Comparison of ENCODE assay signal across 14 cellular contexts in genomic region chr2:217995741-217996141, GRCh38. TPM values are rescaled to one million over a fixed set of nuclear protein-coding genes. Genes with fewer than 3 reads are reported as not detected.
A peak's percentile ranks its signal among the peaks of the same experiment; 100 is the strongest.
DNase-seq lines count a peak whose midpoint lies in the region; ATAC-seq and TF ChIP-seq lines count a peak whose summit lies in the region.
"Had no signal": no experiment of that assay in that cellular context is flagged by ENCODE, and none has a peak within 500 bp of the region (broad histone marks: within the 10 kb centered on the region; RNA-seq: fewer than 3 reads in every experiment).

No MANE protein-coding gene starts in this region.

- DNase-seq in BJ (ENCODE audit: low read depth) (no peak), heart left ventricle (peak in 2 of 5 donors; percentile 68 to 77), sciatic nerve (ENCODE audit: low spot score) (peak; percentile 75), progenitor cell of endocrine pancreas (ENCODE audit: low spot score, unreplicated experiment) (no peak)
- no peak for DNase-seq in effector memory CD8-positive, alpha-beta T cell
- DNase-seq: activated CD4-positive, CD25-positive, alpha-beta regulatory T cell treated with anti-CD3 and anti-CD28 coated beads, Interleukin-2, amount 50 U/mL, for 72 hours; activated naive CD4-positive, alpha-beta T cell; CD8-positive, alpha-beta memory T cell; naive thymus-derived CD8-positive, alpha-beta T cell; SIG-M5; stimulated activated CD4-positive, alpha-beta T cell treated with anti-CD3 and anti-CD28 coated beads, Interleukin-2, amount 100 ng/mL, for 48 hours had no signal

- WGBS in heart left ventricle, 4 donors = 23 to 33% (median 28%) methylated on average over 7 of the region's 7 CpGs

- ATAC-seq in SK-N-SH treated with all-trans-retinoic acid at 6 μM for 48 hours (peak; percentile 40), heart left ventricle (peak; percentile 22 to 69 (median 58)), sciatic nerve (peak; percentile 76), HG02840 (IDR thresholded peaks at IDR 0.05; ENCODE audit: low FRiP score, unreplicated experiment) (no peak), HG02588 (IDR thresholded peaks at IDR 0.05; ENCODE audit: unreplicated experiment) (no peak)
- ATAC-seq in effector memory CD8-positive, alpha-beta T cell (replicated peaks) = no peak
- ATAC-seq: naive thymus-derived CD8-positive, alpha-beta T cell had no signal

- peaks cover 0 to 54% (median 21%) of the 10 kb centered on the region in 12 donors for H3K4me1 ChIP-seq in heart left ventricle

- H3K27me3 ChIP-seq in BJ (ENCODE audit: control insufficient read depth, insufficient read depth, low read length) (no peaks in the 10 kb centered on the region), heart left ventricle (no peaks in the 10 kb centered on the region)

- 0 out of 2 replicates have a peak, but pooled peaks have one; percentile 3 for TF ChIP-seq CTCF in BJ (IDR thresholded peaks at IDR 0.05; ENCODE audit: insufficient read depth, low read depth, low read length)
- TF ChIP-seq CTCF in heart left ventricle (IDR thresholded peaks at IDR 0.05) = no peak
- no peak for TF ChIP-seq CTCF in progenitor cell of endocrine pancreas (IDR thresholded peaks at IDR 0.05; ENCODE audit: unreplicated experiment)

- CTCF ChIA-PET in BJ (lab: Yijun Ruan, JAX) = interaction anchor here (1.1 to 4.3 kb wide), 10 partner anchors 9 to 210 kb away, joined by 3 to 36 read pairs (median 6); no protein-coding TSS in a partner anchor

- no peak overlapping the region for H3K4me3 ChIP-seq in BJ (ENCODE audit: low read depth, low read length)
- H3K4me3 ChIP-seq in heart left ventricle = no peak overlapping the region

- H3K27ac Mint-ChIP-seq in effector memory CD8-positive, alpha-beta T cell = no peak overlapping the region
- H3K27ac Mint-ChIP-seq in progenitor cell of endocrine pancreas = no peak overlapping the region

- H3K9me3 Mint-ChIP-seq in effector memory CD8-positive, alpha-beta T cell = no peaks in the 10 kb centered on the region
- H3K9me3 Mint-ChIP-seq in progenitor cell of endocrine pancreas (ENCODE audit: low read depth) = no peaks in the 10 kb centered on the region
- H3K9me3 Mint-ChIP-seq: CD8-positive, alpha-beta memory T cell; naive thymus-derived CD8-positive, alpha-beta T cell had no signal

- H3K4me1 Mint-ChIP-seq in effector memory CD8-positive, alpha-beta T cell (ENCODE audit: low read depth in 2 of 2) = no peaks in the 10 kb centered on the region
- peaks cover 6% of the 10 kb centered on the region for H3K4me1 Mint-ChIP-seq in progenitor cell of endocrine pancreas (ENCODE audit: low read depth)
- H3K4me1 Mint-ChIP-seq: CD8-positive, alpha-beta memory T cell had no signal

- H3K4me3 Mint-ChIP-seq in effector memory CD8-positive, alpha-beta T cell = no peak overlapping the region
- no peak overlapping the region for H3K4me3 Mint-ChIP-seq in progenitor cell of endocrine pancreas (ENCODE audit: low read depth)
- H3K4me3 Mint-ChIP-seq: CD8-positive, alpha-beta memory T cell; naive thymus-derived CD8-positive, alpha-beta T cell had no signal

- TF ChIP-seq POLR2A in heart left ventricle (IDR thresholded peaks at IDR 0.05) = no peak

- H3K36me3 Mint-ChIP-seq in effector memory CD8-positive, alpha-beta T cell (ENCODE audit: insufficient read depth) = no peaks in the 10 kb centered on the region
- no peaks in the 10 kb centered on the region for H3K36me3 Mint-ChIP-seq in progenitor cell of endocrine pancreas (ENCODE audit: insufficient read depth)
- H3K36me3 Mint-ChIP-seq: CD8-positive, alpha-beta memory T cell; naive thymus-derived CD8-positive, alpha-beta T cell had no signal

- peaks cover 8% of the 10 kb centered on the region for H3K36me3 ChIP-seq in BJ (ENCODE audit: control insufficient read depth, insufficient read depth, low read length)
- no peaks in the 10 kb centered on the region for H3K36me3 ChIP-seq in heart left ventricle

- intact Hi-C loops in heart left ventricle (cut with DNase I) (loop anchor here in 7 of 10 donors (2.0 to 5.0 kb wide), 3 partner anchors 37 to 211 kb away; no protein-coding TSS in a partner anchor), sciatic nerve (cut with DNase I) (no loop called here)

- POLR2A ChIA-PET in BJ (lab: Charles Lee) = no interaction called here

- H3K27ac ChIP-seq in heart left ventricle = peak overlapping the region in 8 of 12 donors; percentile 14 to 75 (median 48)

- peaks cover 32 to 58% of the 10 kb centered on the region in 2 donors for H3K27me3 Mint-ChIP-seq in effector memory CD8-positive, alpha-beta T cell
- H3K27me3 Mint-ChIP-seq in progenitor cell of endocrine pancreas = peaks cover 36% of the 10 kb centered on the region

- H3K9me3 ChIP-seq in heart left ventricle = no peaks in the 10 kb centered on the region

TF ChIP-seq in SK-N-SH treated with all-trans-retinoic acid at 6 μM for 48 hours, 23 proteins besides CTCF, POLR2A, EP300 and RAD21 (continues in another document):
- no peak for TF ChIP-seq POU6F1 (CRISPR knock-in tag; IDR thresholded peaks at IDR 0.05; ENCODE audit: borderline replicate concordance, low read depth)
- no peak for TF ChIP-seq ZNF565 (CRISPR knock-in tag; conservative IDR thresholded peaks at IDR 0.05; ENCODE audit: low read depth)
- TF ChIP-seq ESRRG (CRISPR knock-in tag; IDR thresholded peaks at IDR 0.05) = no peak
- no peak for TF ChIP-seq ARNTL (CRISPR knock-in tag; IDR thresholded peaks at IDR 0.05; ENCODE audit: borderline replicate concordance, low read depth)
- no peak for TF ChIP-seq ZNF8 (CRISPR knock-in tag; IDR thresholded peaks at IDR 0.05)
- no peak for TF ChIP-seq TCF4 (CRISPR knock-in tag; IDR thresholded peaks at IDR 0.05; ENCODE audit: borderline replicate concordance)
- TF ChIP-seq RARB (CRISPR knock-in tag; IDR thresholded peaks at IDR 0.05) = no peak
- TF ChIP-seq SNAI2 (CRISPR knock-in tag; IDR thresholded peaks at IDR 0.05) = no peak
- no peak for TF ChIP-seq ZFP30 (CRISPR knock-in tag; IDR thresholded peaks at IDR 0.05)
- no peak for TF ChIP-seq PATZ1 (CRISPR knock-in tag; IDR thresholded peaks at IDR 0.05; ENCODE audit: borderline replicate concordance)
- no peak for TF ChIP-seq PPARA (CRISPR knock-in tag; IDR thresholded peaks at IDR 0.05; ENCODE audit: borderline replicate concordance)
- no peak for TF ChIP-seq ZNF70 (CRISPR knock-in tag; IDR thresholded peaks at IDR 0.05)
- TF ChIP-seq ISL1 (CRISPR knock-in tag; IDR thresholded peaks at IDR 0.05) = no peak
- no peak for TF ChIP-seq BACH2 (CRISPR knock-in tag; IDR thresholded peaks at IDR 0.05; ENCODE audit: borderline replicate concordance)
- TF ChIP-seq OSR1 (CRISPR knock-in tag; IDR thresholded peaks at IDR 0.05) = no peak
- no peak for TF ChIP-seq CSRNP3 (CRISPR knock-in tag; IDR thresholded peaks at IDR 0.05)
- TF ChIP-seq ZC3H10 (CRISPR knock-in tag; IDR thresholded peaks at IDR 0.05) = no peak
- no peak for TF ChIP-seq TOX (CRISPR knock-in tag; IDR thresholded peaks at IDR 0.05; ENCODE audit: borderline replicate concordance)
- no peak for TF ChIP-seq ZFP3 (CRISPR knock-in tag; IDR thresholded peaks at IDR 0.05)

RNA-seq across cellular contexts. Expression of gene TNS1, which starts 7.1 kb away (rescaled TPM):
- polyA plus RNA-seq in BJ (2011; rRNA removed) (20.9 and 35.6 TPM in 2 replicates), heart left ventricle (100 to 1,000 TPM; 243 to 339 TPM)
- 64.8 and 99.3 TPM in 2 replicates for polyA minus RNA-seq in BJ (2011; rRNA and poly(A)+ RNA removed)
- total RNA-seq in heart left ventricle (100 to 1,000 TPM; 513 to 899 (median 742) TPM), sciatic nerve (703 TPM), progenitor cell of endocrine pancreas (7.7 and 7.9 TPM in 2 replicates)
- polyA plus RNA-seq: CD8-positive, alpha-beta memory T cell; naive thymus-derived CD8-positive, alpha-beta T cell had no signal

Comparison
In these comparisons a context has a peak if more than half of its experiments do, and no peak if none do; other contexts are left out.
1. ATAC-seq: peak in SK-N-SH treated with all-trans-retinoic acid at 6 μM for 48 hours (single experiment), heart left ventricle (4 of 4) and sciatic nerve (single experiment); none in HG02840 (single experiment), HG02588 (single experiment) and effector memory CD8-positive, alpha-beta T cell (single experiment).
2. RNA of gene TNS1, which starts 7.1 kb away (total RNA-seq): 513 to 899 TPM in heart left ventricle and 703 TPM in sciatic nerve (single experiment); 7.7 to 7.9 TPM in progenitor cell of endocrine pancreas; every median in the first group is over 10 times any median in the second.